Comparison of ENCODE assay signal across 1 cellular context in genomic region chr6:109092074-109092473, GRCh38.
TF ChIP-seq lines count a peak whose summit lies in the region.

No MANE protein-coding gene starts in this region.

TF ChIP-seq in IMR-90, 13 proteins besides CTCF, POLR2A, EP300 and RAD21:
- TF ChIP-seq MAFK (IDR thresholded peaks at IDR 0.05; ENCODE audit: low read depth, low read length) (no peak), NFE2L2 (IDR thresholded peaks at IDR 0.05; ENCODE audit: low read depth, low read length) (no peak), RCOR1 (IDR thresholded peaks at IDR 0.05; ENCODE audit: insufficient replicate concordance, low read length) (no peak), MXI1 (IDR thresholded peaks at IDR 0.05; ENCODE audit: borderline replicate concordance, low read depth, low read length) (no peak), ELK1 (IDR thresholded peaks at IDR 0.05; ENCODE audit: borderline replicate concordance, low read depth, low read length) (no peak)
